ENCODE assay signal across 8 cellular contexts in the genomic region with DNA sequence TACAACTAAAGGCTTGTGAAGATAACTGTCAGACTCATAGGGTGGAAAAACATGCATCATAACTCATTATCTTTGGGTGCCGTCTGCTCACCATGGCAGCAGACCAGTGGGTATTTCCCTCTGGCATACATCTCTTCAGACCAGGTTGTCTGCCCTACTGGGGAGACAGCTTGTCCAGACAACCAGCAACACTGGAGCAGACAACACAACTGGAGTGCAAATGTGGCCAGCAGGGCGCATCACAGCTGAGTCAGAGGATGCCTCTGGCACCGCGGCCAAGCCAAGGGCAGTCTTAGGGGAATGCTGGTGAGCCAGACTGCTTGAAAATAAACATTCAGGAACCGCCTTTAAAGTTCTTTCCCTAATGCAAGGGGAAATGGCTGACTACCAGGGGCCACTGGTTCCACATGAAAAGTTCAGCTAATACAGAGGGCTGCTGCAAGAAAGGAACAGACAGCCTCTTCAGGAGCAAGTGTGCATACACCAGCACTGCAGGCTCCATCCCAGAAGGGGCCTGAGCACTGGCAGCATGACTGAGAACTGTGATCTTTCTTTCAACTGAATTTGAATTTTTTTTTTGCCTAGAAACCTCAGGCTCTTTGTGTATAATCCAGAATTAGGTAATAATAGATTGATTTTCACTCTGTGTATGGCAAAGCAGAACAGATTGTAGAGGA.
DNase-seq lines count a peak whose midpoint lies in the region; ATAC-seq and TF ChIP-seq lines count a peak whose summit lies in the region.

No MANE protein-coding gene starts in this region.

- peak; percentile 54 for DNase-seq in HPDE6-E6E7 (ENCODE audit: extremely low spot score)
- peak; percentile 97 for DNase-seq in choroid plexus epithelial cell (ENCODE audit: low read depth)
- DNase-seq in lung (ENCODE audit: low spot score), result peak; percentile 36
- DNase-seq in SW480 (ENCODE audit: low spot score), result no peak

- H3K9me3 ChIP-seq in lung (ENCODE audit: control insufficient read depth in 2 of 2, insufficient read depth in 1 of 2, low read length in 1 of 2), result peaks cover 0 to 3% of the 10 kb centered on the region in 2 donors

- H3K4me3 ChIP-seq in ACC112 (ENCODE audit: low read depth, low read length) (no peak overlapping the region), choroid plexus epithelial cell (ENCODE audit: low read depth, low read length) (no peak overlapping the region), lung (no peak overlapping the region)

- H3K36me3 ChIP-seq in ACC112 (ENCODE audit: insufficient read depth, low read length), result no peaks in the 10 kb centered on the region
- H3K36me3 ChIP-seq in lung (ENCODE audit: control insufficient read depth in 2 of 2, insufficient read depth in 2 of 2, low read length in 2 of 2), result no peaks in the 10 kb centered on the region

- peak overlapping the region; percentile 2 for H2AFZ ChIP-seq in ACC112 (ENCODE audit: low read length, unreplicated experiment)

- ATAC-seq in lung (ENCODE audit: insufficient read depth, low FRiP score) (no peak), HG03565 (IDR thresholded peaks at IDR 0.05; ENCODE audit: unreplicated experiment) (no peak), HG02759 (IDR thresholded peaks at IDR 0.05; ENCODE audit: unreplicated experiment) (no peak), GM19397 (IDR thresholded peaks at IDR 0.05; ENCODE audit: unreplicated experiment) (no peak)

- 66 to 80% methylated on average over 5 of the region's 5 CpGs for WGBS in lung, 2 donors

- H3K4me1 ChIP-seq in ACC112 (ENCODE audit: control insufficient read depth, insufficient read depth, low read length, unreplicated experiment) (peaks cover 47% of the 10 kb centered on the region), lung (ENCODE audit: control insufficient read depth in 2 of 2, insufficient read depth in 2 of 2, low read length in 2 of 2) (peaks cover 0 to 1% of the 10 kb centered on the region in 2 donors)

- peak; percentile 57 for TF ChIP-seq CTCF in choroid plexus epithelial cell (conservative IDR thresholded peaks at IDR 0.05; ENCODE audit: low read depth, low read length)
- TF ChIP-seq CTCF in lung (IDR thresholded peaks at IDR 0.05; ENCODE audit: control extremely low read depth, extremely low read depth), result no peak

- H3K27ac ChIP-seq in ACC112 (ENCODE audit: low read depth, low read length), result peak overlapping the region; percentile 79
- H3K27ac ChIP-seq in lung (ENCODE audit: low read depth in 1 of 2, low read length in 1 of 2), result no peak overlapping the region

- H3K27me3 ChIP-seq in ACC112 (ENCODE audit: insufficient read depth, low read length) (no peaks in the 10 kb centered on the region), lung (ENCODE audit: control insufficient read depth, insufficient read depth) (no peaks in the 10 kb centered on the region)

- H3K79me2 ChIP-seq in ACC112 (ENCODE audit: control insufficient read depth, insufficient read depth, low read length, unreplicated experiment), result no peaks in the 10 kb centered on the region
